Comparison of ENCODE assay signal across 23 cellular contexts in the genomic region with DNA sequence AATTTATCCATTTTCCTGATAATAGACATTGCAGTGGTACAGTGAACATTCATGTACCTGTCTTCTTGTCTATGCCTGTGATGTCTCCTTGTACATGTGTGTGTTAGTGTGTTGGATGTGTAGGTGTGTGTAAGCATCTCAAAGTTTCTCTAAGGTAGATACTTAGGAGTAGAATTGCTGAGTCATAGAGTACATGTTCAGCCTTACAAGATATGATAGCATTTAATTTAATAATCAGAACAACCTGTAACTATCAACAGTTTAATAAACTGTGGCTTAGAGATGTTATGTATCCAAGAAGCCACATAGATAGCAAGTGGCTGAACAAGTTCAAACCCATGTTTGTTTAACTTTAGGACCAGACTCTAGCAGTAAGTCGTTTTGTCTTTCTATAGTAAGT. TPM values are rescaled to one million over a fixed set of nuclear protein-coding genes. Genes with fewer than 3 reads are reported as not detected.
A peak's percentile ranks its signal among the peaks of the same experiment; 100 is the strongest.
DNase-seq lines count a peak whose midpoint lies in the region; ATAC-seq, FAIRE-seq and TF ChIP-seq lines count a peak whose summit lies in the region.
"Had no signal": no experiment of that assay in that cellular context is flagged by ENCODE, and none has a peak within 500 bp of the region (broad histone marks: within the 10 kb centered on the region; RNA-seq: fewer than 3 reads in every experiment).

No MANE protein-coding gene starts in this region.

- no peak overlapping the region for H3K4me2 ChIP-seq in OCI-LY1 (ENCODE audit: low read length)
- H3K4me2 ChIP-seq in GM12878 (ENCODE audit: control insufficient read depth, insufficient read depth) = no peak overlapping the region

- no peaks in the 10 kb centered on the region for H3K9me3 Mint-ChIP-seq in activated naive CD4-positive, alpha-beta T cell treated with anti-CD3 and anti-CD28 coated beads, Interleukin-2, amount 50 U/mL, for 24 hours
- no peaks in the 10 kb centered on the region for H3K9me3 Mint-ChIP-seq in activated naive CD4-positive, alpha-beta T cell treated with anti-CD3 and anti-CD28 coated beads, Interleukin-2, amount 10 ng/mL, durations not matched to agents 7 days and 5 days
- H3K9me3 Mint-ChIP-seq: CD14-positive monocyte had no signal

- FAIRE-seq in GM12878 (lab: Jason Lieb, UNC) (no peak), small intestine (lab: Jason Lieb, UNC) (no peak)
- FAIRE-seq: GM12891 had no signal

- H3K9me3 ChIP-seq in OCI-LY1 (ENCODE audit: low read length) = no peaks in the 10 kb centered on the region
- H3K9me3 ChIP-seq in GM12878 (replicated peaks; ENCODE audit: control insufficient read depth, insufficient read depth, low read length) = no peaks in the 10 kb centered on the region
- H3K9me3 ChIP-seq in small intestine (ENCODE audit: control insufficient read depth, low read depth) = no peaks in the 10 kb centered on the region
- H3K9me3 ChIP-seq: Caco-2, MG63 had no signal

- H3K9ac ChIP-seq in OCI-LY1 (ENCODE audit: low read length) (no peak overlapping the region), GM12878 (ENCODE audit: control insufficient read depth, insufficient read depth, low read length) (no peak overlapping the region)
- H3K9ac ChIP-seq: GM23248 had no signal

- H4K20me1 ChIP-seq in OCI-LY1 (ENCODE audit: insufficient read depth, low read length) = no peaks in the 10 kb centered on the region
- H4K20me1 ChIP-seq in GM12878 (ENCODE audit: control insufficient read depth, insufficient read depth) = no peaks in the 10 kb centered on the region

- TF ChIP-seq RAD21 in GM12878 (IDR thresholded peaks at IDR 0.05; ENCODE audit: insufficient read depth, low read depth, low read length) = no peak

- SMC1A ChIA-PET in GM12878 (lab: Charles Lee; ENCODE audit: uncharacterized antibody, unreplicated experiment) = interaction anchor here (0.6 to 2.1 kb wide), 3 partner anchors 11 to 128 kb away, joined by 3 to 5 read pairs (median 3); no protein-coding TSS in a partner anchor

- no peaks in the 10 kb centered on the region for H3F3A ChIP-seq in OCI-LY1 (ENCODE audit: insufficient read depth, low read length)

- H2AFZ ChIP-seq in OCI-LY1 (ENCODE audit: low read length) = no peak overlapping the region
- no peak overlapping the region for H2AFZ ChIP-seq in GM12878 (ENCODE audit: control insufficient read depth, low read depth, low read length)
- H2AFZ ChIP-seq: GM23248 had no signal

- no TSS peak for BruUV-seq in GM12878 (replicated peaks; lab: Mats Ljungman, UMichigan)

- H3K27me3 ChIP-seq in OCI-LY1 (ENCODE audit: insufficient read depth, low read length) = no peaks in the 10 kb centered on the region
- H3K27me3 ChIP-seq in GM12878 (replicated peaks in 1 of 2; ENCODE audit: control insufficient read depth in 2 of 2, insufficient read depth in 2 of 2, low read length in 1 of 2) = no peaks in the 10 kb centered on the region
- H3K27me3 ChIP-seq in small intestine (ENCODE audit: control insufficient read depth in 2 of 2, insufficient read depth in 2 of 2, low read length in 2 of 2) = no peaks in the 10 kb centered on the region
- no peaks in the 10 kb centered on the region for H3K27me3 ChIP-seq in H7 (ENCODE audit: control insufficient read depth, insufficient read depth, low read length)
- H3K27me3 ChIP-seq: MG63 had no signal

- H3K27ac ChIP-seq in OCI-LY1 (ENCODE audit: low read depth, low read length, poor library complexity, severe bottlenecking) (peak overlapping the region; percentile 14), GM12878 (ENCODE audit: control insufficient read depth, insufficient read depth) (no peak overlapping the region), small intestine (ENCODE audit: low read depth in 1 of 2, low read length in 1 of 2) (no peak overlapping the region)
- H3K27ac ChIP-seq: GM23248 had no signal

- H3K27me3 Mint-ChIP-seq in activated naive CD4-positive, alpha-beta T cell treated with anti-CD3 and anti-CD28 coated beads, Interleukin-2, amount 50 U/mL, for 24 hours = no peaks in the 10 kb centered on the region
- no peaks in the 10 kb centered on the region for H3K27me3 Mint-ChIP-seq in activated naive CD4-positive, alpha-beta T cell treated with anti-CD3 and anti-CD28 coated beads, Interleukin-2, amount 10 ng/mL, durations not matched to agents 7 days and 5 days

- ATAC-seq in GM12878 = no peak

- no peak for TF ChIP-seq EP300 in GM12878 (IDR thresholded peaks at IDR 0.05; ENCODE audit: borderline replicate concordance in 1 of 2, control insufficient read depth in 1 of 2, low read depth in 2 of 2, low read length in 2 of 2)

- no peaks in the 10 kb centered on the region for H3K9me2 ChIP-seq in OCI-LY1 (ENCODE audit: low read depth, low read length)

- in situ Hi-C loops in GM12878 (cut with MboI) = no loop called here

- H3K36me3 Mint-ChIP-seq in activated naive CD4-positive, alpha-beta T cell treated with anti-CD3 and anti-CD28 coated beads, Interleukin-2, amount 50 U/mL, for 24 hours = peaks cover 9% of the 10 kb centered on the region
- peaks cover 11% of the 10 kb centered on the region for H3K36me3 Mint-ChIP-seq in activated naive CD4-positive, alpha-beta T cell treated with anti-CD3 and anti-CD28 coated beads, Interleukin-2, amount 10 ng/mL, durations not matched to agents 7 days and 5 days

- peaks cover 69% of the 10 kb centered on the region for H3K4me1 Mint-ChIP-seq in activated naive CD4-positive, alpha-beta T cell treated with anti-CD3 and anti-CD28 coated beads, Interleukin-2, amount 50 U/mL, for 24 hours
- peaks cover 12% of the 10 kb centered on the region for H3K4me1 Mint-ChIP-seq in activated naive CD4-positive, alpha-beta T cell treated with anti-CD3 and anti-CD28 coated beads, Interleukin-2, amount 10 ng/mL, durations not matched to agents 7 days and 5 days

- H3K4me1 ChIP-seq in OCI-LY1 (ENCODE audit: insufficient read depth, low read length, severe bottlenecking) (peaks cover 10% of the 10 kb centered on the region), GM12878 (ENCODE audit: control insufficient read depth, insufficient read depth, low read length) (no peaks in the 10 kb centered on the region), small intestine (ENCODE audit: control insufficient read depth in 2 of 2, insufficient read depth in 1 of 2, low read depth in 1 of 2, low read length in 1 of 2) (no peaks in the 10 kb centered on the region)
- H3K4me1 ChIP-seq: Caco-2 had no signal

- CTCF ChIA-PET in activated naive CD4-positive, alpha-beta T cell treated with anti-CD3 and anti-CD28 coated beads, Interleukin-2, amount 10 ng/mL, durations not matched to agents 7 days and 5 days (lab: Charles Lee) = no interaction called here
- CTCF ChIA-PET in GM12878 (lab: Yijun Ruan, JAX) = interaction anchor here (0.6 to 1.0 kb wide), 2 partner anchors 27 to 83 kb away, joined by 3 to 4 read pairs; no protein-coding TSS in a partner anchor

- no peak for TF ChIP-seq POLR2A in GM12878 (IDR thresholded peaks at IDR 0.05; ENCODE audit: low read depth, low read length)

- no peak for DNase-seq in activated naive CD4-positive, alpha-beta T cell treated with anti-CD3 and anti-CD28 coated beads, Interleukin-2, amount 10 ng/mL, durations not matched to agents 7 days and 5 days
- DNase-seq in GM12878 (ENCODE audit: low read depth, low spot score) (no peak), small intestine (peak; percentile 13), H7 (no peak), OCI-M2 (lab: John Stamatoyannopoulos, UW; ENCODE audit: unreplicated experiment) (no peak), nucleus accumbens (lab: John Stamatoyannopoulos, UW) (no peak)
- DNase-seq: 8988T, Caco-2, DMS79 treated with DMSO at 0.1 percent for 48 hours, GM23248, HCEC 1CT, MG63, NCI-H1417, NCI-H2081 treated with DMSO at 0.1 percent for 48 hours, NCI-H526, OCI-M1, RPMI8226, SHP77, SW 1271 had no signal

- intact Hi-C loops in GM12878 (cut with micrococcal nuclease; ENCODE audit: unreplicated experiment) = no loop called here

- H3K4me3 Mint-ChIP-seq in activated naive CD4-positive, alpha-beta T cell treated with anti-CD3 and anti-CD28 coated beads, Interleukin-2, amount 50 U/mL, for 24 hours = no peak overlapping the region
- H3K4me3 Mint-ChIP-seq in activated naive CD4-positive, alpha-beta T cell treated with anti-CD3 and anti-CD28 coated beads, Interleukin-2, amount 10 ng/mL, durations not matched to agents 7 days and 5 days = no peak overlapping the region
- H3K4me3 Mint-ChIP-seq: CD14-positive monocyte had no signal

- H3K36me3 ChIP-seq in OCI-LY1 (ENCODE audit: insufficient read depth, low read length) = 0 out of 2 replicates have a peak, but pooled peaks cover 7% of the 10 kb centered on the region
- no peaks in the 10 kb centered on the region for H3K36me3 ChIP-seq in GM12878 (ENCODE audit: control insufficient read depth in 2 of 2, insufficient read depth in 2 of 2, low read length in 1 of 2)
- no peaks in the 10 kb centered on the region for H3K36me3 ChIP-seq in small intestine (ENCODE audit: control insufficient read depth in 2 of 2, insufficient read depth in 2 of 2, low read length in 2 of 2)
- no peaks in the 10 kb centered on the region for H3K36me3 ChIP-seq in H7 (replicated peaks; ENCODE audit: control insufficient read depth, insufficient read depth, low read length)
- H3K36me3 ChIP-seq: MG63 had no signal

- WGBS in GM12878 (ENCODE audit: insufficient coverage, insufficient replicate concordance, low lambda C conversion rate, missing lambda C conversion rate) = 22% methylated on average over 1 of the region's 1 CpG
- 35 to 58% (median 52%) methylated on average over 1 of the region's 1 CpG for WGBS in small intestine, 3 donors

- H3K27ac Mint-ChIP-seq in activated naive CD4-positive, alpha-beta T cell treated with anti-CD3 and anti-CD28 coated beads, Interleukin-2, amount 50 U/mL, for 24 hours = peak overlapping the region; percentile 4
- H3K27ac Mint-ChIP-seq in activated naive CD4-positive, alpha-beta T cell treated with anti-CD3 and anti-CD28 coated beads, Interleukin-2, amount 10 ng/mL, durations not matched to agents 7 days and 5 days = no peak overlapping the region
- H3K27ac Mint-ChIP-seq: CD14-positive monocyte had no signal

- TF ChIP-seq CTCF in OCI-LY1 (IDR thresholded peaks at IDR 0.05; ENCODE audit: low read length) (no peak), GM12878 (IDR thresholded peaks at IDR 0.05 in 2 of 3, conservative IDR thresholded peaks at IDR 0.05 in 1 of 3; ENCODE audit: control insufficient read depth in 2 of 3, extremely low read depth in 1 of 3, insufficient read depth in 1 of 3, low read depth in 3 of 3, low read length in 3 of 3) (no peak)

- H3K79me2 ChIP-seq in OCI-LY1 (ENCODE audit: insufficient read depth, low read length) (peaks cover 41% of the 10 kb centered on the region), GM12878 (ENCODE audit: control insufficient read depth, insufficient read depth, low read length) (no peaks in the 10 kb centered on the region)

- no peak overlapping the region for H3K4me3 ChIP-seq in OCI-LY1 (ENCODE audit: low read depth, low read length, poor library complexity, severe bottlenecking)
- no peak overlapping the region for H3K4me3 ChIP-seq in GM12878
- no peak overlapping the region for H3K4me3 ChIP-seq in small intestine (ENCODE audit: low read depth in 1 of 2, low read length in 2 of 2)
- no peak overlapping the region for H3K4me3 ChIP-seq in H7 (ENCODE audit: insufficient read depth, low read depth, low read length)
- H3K4me3 ChIP-seq: GM23248, MG63 had no signal

- RAD21 ChIA-PET in GM12878 (lab: Charles Lee; ENCODE audit: unreplicated experiment) = no interaction called here

- POLR2A ChIA-PET in GM12878 (lab: Charles Lee) = interaction anchor here (0.8 kb wide), 1 partner anchor 9 kb away, joined by 3 read pairs; no protein-coding TSS in a partner anchor

RNA-seq across cellular contexts. Expression of gene EPB41, which starts 35.6 kb away (rescaled TPM):
- 164 and 166 TPM in 2 replicates for total RNA-seq in GM12878 (2013; cell fraction: nucleolus; rRNA removed)
- total RNA-seq in GM12878 (2014; rRNA removed) (69.8 and 70.6 TPM in 2 replicates), GM12878 (2014; rRNA removed; fragmentation: Illumina TruSeq; extraction: Trizol) (77.6 and 82.2 TPM in 2 replicates), GM12878 (2021) (61.1 and 64.2 TPM in 2 replicates)
- polyA plus RNA-seq in GM12878 (2011; ENCODE audit: low read depth) = 12.2 TPM
- polyA plus RNA-seq in GM12878 (2011; rRNA removed) (72.0 and 80.0 TPM in 2 replicates), GM12878 (2014; fragmentation: Illumina TruSeq; extraction: Trizol) (68.9 and 81.8 TPM in 2 replicates), GM12878 (2014; fragmentation: Nextera tagmentation; extraction: Ambion mirVana) (1 to 10 TPM; 1.1 to 3.1 TPM), GM12878 (2014; rRNA removed) (52.7 and 53.4 TPM in 2 replicates), GM12878 (2016; fragmentation: Nextera tagmentation; extraction: Ambion mirVana) (10 to 100 TPM; 22.7 to 29.1 TPM), small intestine (10 to 100 TPM; 14.9 to 21.5 (median 19.5) TPM)
- polyA plus RNA-seq in GM12878 (2011; cell fraction: cytosol; rRNA removed) = 38.5 and 44.2 TPM in 2 replicates
- 21.8 and 26.1 TPM in 2 replicates for polyA plus RNA-seq in GM12878 (2011; cell fraction: nucleus; rRNA removed)
- polyA plus RNA-seq in GM12878 (2012) = 15.2 and 17.8 TPM in 2 replicates
- polyA minus RNA-seq in GM12878 (2011; rRNA and poly(A)+ RNA removed) = 71.6 and 106 TPM in 2 replicates
- polyA minus RNA-seq in GM12878 (2011; cell fraction: cytosol; rRNA and poly(A)+ RNA removed) = 26.6 and 31.2 TPM in 2 replicates
- polyA minus RNA-seq in GM12878 (2011; cell fraction: nucleus; rRNA and poly(A)+ RNA removed) = 21.8 and 32.8 TPM in 2 replicates
- 58.7 and 79.7 TPM in 2 replicates for total RNA-seq in H7 (2014; rRNA removed; shearing (Covaris generic))
